ENCODE assay signal across 1 cellular context in genomic region chr1:44733784-44734183, GRCh38.
TF ChIP-seq lines count a peak whose summit lies in the region.

No MANE protein-coding gene starts in this region.

TF ChIP-seq in HEK293, 187 proteins besides CTCF, POLR2A, EP300 and RAD21:
- TF ChIP-seq ZXDB (tag by site-specific recombination; IDR thresholded peaks at IDR 0.05) (no peak), TCF7L2 (IDR thresholded peaks at IDR 0.05; ENCODE audit: borderline replicate concordance, low read depth, low read length) (no peak), PRDM10 (tag by site-specific recombination; IDR thresholded peaks at IDR 0.05) (peak; percentile 86), ZNF501 (tag by site-specific recombination; IDR thresholded peaks at IDR 0.05) (no peak), SCRT2 (tag by site-specific recombination; IDR thresholded peaks at IDR 0.05) (0 out of 2 replicates have a peak, but pooled peaks have one; percentile 48), SP2 (tag by site-specific recombination; IDR thresholded peaks at IDR 0.05) (no peak), ZNF239 (tag by site-specific recombination; IDR thresholded peaks at IDR 0.05) (no peak)
TF ChIP-seq in HEK293: peak in this region for 2.
